In the genomic region with DNA sequence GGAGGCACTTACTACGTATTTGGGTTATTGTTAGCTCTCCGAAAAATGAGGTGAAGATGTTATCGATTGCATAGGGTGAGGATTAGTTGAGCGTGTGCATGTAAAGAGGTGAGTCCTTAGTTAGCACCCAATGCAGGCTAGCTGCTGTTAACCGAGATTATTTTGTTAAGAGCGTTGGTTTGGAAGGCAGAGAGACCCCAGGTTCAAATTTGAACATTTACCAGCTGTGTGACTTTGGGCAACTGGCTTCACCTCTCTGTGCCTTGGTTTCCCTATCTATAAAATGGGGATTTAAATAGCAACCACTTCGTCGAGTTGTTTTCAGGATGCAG, we compare ENCODE assay signal across 8 cellular contexts.
A peak's percentile ranks its signal among the peaks of the same experiment; 100 is the strongest.
DNase-seq lines count a peak whose midpoint lies in the region; ATAC-seq lines count a peak whose summit lies in the region.

No MANE protein-coding gene starts in this region.

- WGBS in iPS DF 6.9 (ENCODE audit: insufficient coverage, insufficient read length) = no CpG with 5 or more reads among the region's 8 CpGs

- H3K27me3 Mint-ChIP-seq in T-helper 2 cell treated with Interferon-gamma antibody and Interleukin-4, amounts not matched to agents 5 μg/mL and 100 μg/mL, for 36 hours (ENCODE audit: low read depth) = no peaks in the 10 kb centered on the region
- H3K27me3 Mint-ChIP-seq in stimulated activated naive B cell treated with anti-CD40 and anti-IgM and Interleukin-4, amounts not matched to agents 10 μg/mL and 1 μg/mL and 100 μg/mL, for 72 hours = no peaks in the 10 kb centered on the region

- H3K36me3 Mint-ChIP-seq in T-helper 2 cell treated with Interferon-gamma antibody and Interleukin-4, amounts not matched to agents 5 μg/mL and 100 μg/mL, for 36 hours (ENCODE audit: low read depth) = no peaks in the 10 kb centered on the region
- H3K36me3 Mint-ChIP-seq in stimulated activated naive B cell treated with anti-CD40 and anti-IgM and Interleukin-4, amounts not matched to agents 10 μg/mL and 1 μg/mL and 100 μg/mL, for 72 hours = peaks cover 30 to 45% of the 10 kb centered on the region in 2 donors

- H3K4me3 ChIP-seq in iPS DF 6.9 (ENCODE audit: low read length) = peak overlapping the region; percentile 89; the same call in 1 of the 2 replicates

- peaks cover 15% of the 10 kb centered on the region for H3K4me1 Mint-ChIP-seq in T-helper 2 cell treated with Interferon-gamma antibody and Interleukin-4, amounts not matched to agents 5 μg/mL and 100 μg/mL, for 36 hours (ENCODE audit: low read depth)
- peaks cover 48 to 66% of the 10 kb centered on the region in 2 donors for H3K4me1 Mint-ChIP-seq in stimulated activated naive B cell treated with anti-CD40 and anti-IgM and Interleukin-4, amounts not matched to agents 10 μg/mL and 1 μg/mL and 100 μg/mL, for 72 hours

- H3K36me3 ChIP-seq in iPS DF 6.9 (ENCODE audit: control insufficient read depth, insufficient read depth, low read length) = no peaks in the 10 kb centered on the region

- peak overlapping the region; percentile 1 for H3K27ac Mint-ChIP-seq in T-helper 2 cell treated with Interferon-gamma antibody and Interleukin-4, amounts not matched to agents 5 μg/mL and 100 μg/mL, for 36 hours
- H3K27ac Mint-ChIP-seq in stimulated activated naive B cell treated with anti-CD40 and anti-IgM and Interleukin-4, amounts not matched to agents 10 μg/mL and 1 μg/mL and 100 μg/mL, for 72 hours = peak overlapping the region; percentile 87

- H3K9me3 Mint-ChIP-seq in T-helper 2 cell treated with Interferon-gamma antibody and Interleukin-4, amounts not matched to agents 5 μg/mL and 100 μg/mL, for 36 hours = no peaks in the 10 kb centered on the region
- no peaks in the 10 kb centered on the region for H3K9me3 Mint-ChIP-seq in stimulated activated naive B cell treated with anti-CD40 and anti-IgM and Interleukin-4, amounts not matched to agents 10 μg/mL and 1 μg/mL and 100 μg/mL, for 72 hours

- H3K4me3 Mint-ChIP-seq in T-helper 2 cell treated with Interferon-gamma antibody and Interleukin-4, amounts not matched to agents 5 μg/mL and 100 μg/mL, for 36 hours = peak overlapping the region; percentile 77
- H3K4me3 Mint-ChIP-seq in stimulated activated naive B cell treated with anti-CD40 and anti-IgM and Interleukin-4, amounts not matched to agents 10 μg/mL and 1 μg/mL and 100 μg/mL, for 72 hours = peak overlapping the region; percentile 89 to 97

- H3K27me3 ChIP-seq in iPS DF 6.9 (ENCODE audit: control insufficient read depth, insufficient read depth, low read length) = no peaks in the 10 kb centered on the region; the same call in 1 of the 2 replicates

- no peak for ATAC-seq in stimulated activated naive B cell treated with anti-CD40 and anti-IgM and Interleukin-4, amounts not matched to agents 10 μg/mL and 1 μg/mL and 100 μg/mL, for 72 hours (replicated peaks)
- ATAC-seq in HG03571 (IDR thresholded peaks at IDR 0.05; ENCODE audit: unreplicated experiment) (no peak), HG03045 (IDR thresholded peaks at IDR 0.05; ENCODE audit: unreplicated experiment) (no peak)

- no peaks in the 10 kb centered on the region for H3K9me3 ChIP-seq in iPS DF 6.9 (ENCODE audit: control insufficient read depth, insufficient read depth, low read length)

- DNase-seq in NCI-H1417 (lab: John Stamatoyannopoulos, UW) (peak in 2 of 3 experiments; percentile 37), NCI-H1417 treated with DMSO at 0.1 percent for 48 hours (lab: John Stamatoyannopoulos, UW) (no peak), iPS DF 6.9 (ENCODE audit: low read depth, low spot score) (no peak), GDM1 (lab: John Stamatoyannopoulos, UW) (no peak)
- DNase-seq in T-helper 2 cell treated with Interferon-gamma antibody and Interleukin-4, amounts not matched to agents 5 μg/mL and 100 μg/mL, for 36 hours (ENCODE audit: low spot score) = no peak
- no peak for DNase-seq in stimulated activated naive B cell treated with anti-CD40 and anti-IgM and Interleukin-4, amounts not matched to agents 10 μg/mL and 1 μg/mL and 100 μg/mL, for 72 hours

- H3K27ac ChIP-seq in iPS DF 6.9 (ENCODE audit: low read length) = no peak overlapping the region

- peaks cover 4% of the 10 kb centered on the region for H3K4me1 ChIP-seq in iPS DF 6.9 (ENCODE audit: control insufficient read depth, insufficient read depth, low read length)

Comparison
In these comparisons a context has a peak if more than half of its experiments do, and no peak if none do; other contexts are left out.
1. DNase-seq: peak in NCI-H1417 (2 of 3); none in NCI-H1417 treated with DMSO at 0.1 percent for 48 hours (single experiment), T-helper 2 cell treated with Interferon-gamma antibody and Interleukin-4, amounts not matched to agents 5 μg/mL and 100 μg/mL, for 36 hours (single experiment), iPS DF 6.9 (single experiment), stimulated activated naive B cell treated with anti-CD40 and anti-IgM and Interleukin-4, amounts not matched to agents 10 μg/mL and 1 μg/mL and 100 μg/mL, for 72 hours (single experiment) and GDM1 (single experiment).